In the genomic region with DNA sequence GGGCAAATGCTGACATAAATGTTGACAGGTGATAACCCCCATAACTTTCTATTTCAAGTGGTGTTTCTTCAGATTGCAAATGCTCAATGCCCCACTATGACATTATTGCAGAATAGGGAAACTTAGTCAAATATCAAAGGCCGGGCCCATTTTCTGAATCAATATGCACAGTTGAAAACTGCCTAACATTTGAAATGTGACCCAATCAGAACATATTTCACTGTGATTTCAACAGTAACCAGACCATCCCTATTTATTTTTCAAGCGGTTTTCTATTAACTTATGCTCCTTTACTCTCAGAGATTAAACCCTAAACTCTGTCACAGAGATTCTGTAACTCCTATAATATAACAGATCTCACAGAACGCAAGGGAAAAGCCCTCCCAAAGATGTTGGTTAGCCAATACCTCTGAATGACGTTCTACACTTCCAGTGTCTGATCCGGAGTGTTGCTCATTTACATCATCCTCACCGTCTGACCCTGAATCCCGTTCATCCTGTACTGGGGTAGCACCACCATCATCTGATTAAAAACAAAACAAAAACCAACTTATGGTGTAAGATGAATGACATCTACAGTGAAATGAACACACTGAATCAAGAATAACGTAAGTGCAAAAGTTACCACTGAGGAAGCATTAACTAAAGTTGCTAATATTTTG, we compare ENCODE assay signal across 18 cellular contexts. TPM values are rescaled to one million over a fixed set of nuclear protein-coding genes. Genes with fewer than 3 reads are reported as not detected.
A peak's percentile ranks its signal among the peaks of the same experiment; 100 is the strongest.
DNase-seq lines count a peak whose midpoint lies in the region; ATAC-seq and TF ChIP-seq lines count a peak whose summit lies in the region.
"Had no signal": no experiment of that assay in that cellular context is flagged by ENCODE, and none has a peak within 500 bp of the region (broad histone marks: within the 10 kb centered on the region; RNA-seq: fewer than 3 reads in every experiment).

No MANE protein-coding gene starts in this region.

- peaks cover 74% of the 10 kb centered on the region for H3K79me2 ChIP-seq in mammary epithelial cell (ENCODE audit: insufficient read depth, low read length)

- peaks cover 16% of the 10 kb centered on the region for H3K36me3 ChIP-seq in mammary epithelial cell (ENCODE audit: insufficient read depth, low read length)
- H3K36me3 ChIP-seq: breast epithelium had no signal

- no peak for ATAC-seq in HG02642 (IDR thresholded peaks at IDR 0.05; ENCODE audit: poor library complexity, unreplicated experiment)
- no peak for ATAC-seq in GM19467 (IDR thresholded peaks at IDR 0.05; ENCODE audit: unreplicated experiment)

- H3K4me3 Mint-ChIP-seq in MCF 10A (ENCODE audit: unreplicated experiment), result no peak overlapping the region
- peak overlapping the region; percentile 48 for H3K4me3 Mint-ChIP-seq in activated CD4-positive, alpha-beta memory T cell treated with anti-CD3 and anti-CD28 coated beads for 36 hours

- peaks cover 7% of the 10 kb centered on the region for H3K4me1 ChIP-seq in mammary epithelial cell (ENCODE audit: insufficient read depth, low read length)
- H3K4me1 ChIP-seq: breast epithelium had no signal

- no peak overlapping the region for H3K4me2 ChIP-seq in mammary epithelial cell (ENCODE audit: insufficient read depth, low read depth, low read length)

- no peak overlapping the region for H3K9ac ChIP-seq in mammary epithelial cell (ENCODE audit: insufficient read depth, low read length)

- peaks cover 42% of the 10 kb centered on the region for H3K36me3 Mint-ChIP-seq in MCF 10A (ENCODE audit: insufficient read depth, unreplicated experiment)
- H3K36me3 Mint-ChIP-seq in activated CD4-positive, alpha-beta memory T cell treated with anti-CD3 and anti-CD28 coated beads for 36 hours, result peaks cover 28% of the 10 kb centered on the region

- POLR2A ChIA-PET in MCF 10A (lab: Yijun Ruan, JAX), result interaction anchor here (0.7 to 1.2 kb wide), 2 partner anchors 14 to 229 kb away, joined by 3 to 4 read pairs; a partner anchor contains a TSS
- POLR2A ChIA-PET in activated CD4-positive, alpha-beta memory T cell treated with anti-CD3 and anti-CD28 coated beads for 36 hours (lab: Charles Lee), result interaction anchor here (0.5 kb wide), 1 partner anchor 330 kb away, joined by 3 read pairs; no protein-coding TSS in a partner anchor

- H3K4me3 ChIP-seq in mammary epithelial cell (replicated peaks in 1 of 3; ENCODE audit: insufficient read depth in 1 of 3, low read depth in 2 of 3, low read length in 3 of 3), result no peak overlapping the region
- H3K4me3 ChIP-seq: breast epithelium, lung had no signal

- H3K9me3 ChIP-seq in mammary epithelial cell (replicated peaks; ENCODE audit: insufficient read depth, low read length), result no peaks in the 10 kb centered on the region
- H3K9me3 ChIP-seq: breast epithelium had no signal

- DNase-seq in mammary epithelial cell (no peak), MCF 10A (ENCODE audit: unreplicated experiment) (no peak), iris pigment epithelial cell (ENCODE audit: low read depth) (peak; percentile 41), NCI-H1417 treated with DMSO at 0.1 percent for 48 hours (lab: John Stamatoyannopoulos, UW) (no peak), amygdala (lab: John Stamatoyannopoulos, UW) (no peak)
- DNase-seq in activated CD4-positive, alpha-beta memory T cell treated with anti-CD3 and anti-CD28 coated beads for 36 hours, result peak; percentile 32
- DNase-seq: activated CD4-positive, CD25-positive, alpha-beta regulatory T cell; DMS53; effector CD8-positive, alpha-beta T cell; HCEC 1CT; NCI-H1694; small intestine had no signal

- TF ChIP-seq CTCF in mammary epithelial cell (conservative IDR thresholded peaks at IDR 0.05 in 1 of 2, IDR thresholded peaks at IDR 0.05 in 1 of 2; ENCODE audit: extremely low read depth in 1 of 2, insufficient read depth in 1 of 2, low read depth in 1 of 2, low read length in 2 of 2), result no peak
- no peak for TF ChIP-seq CTCF in MCF 10A (IDR thresholded peaks at IDR 0.05; ENCODE audit: unreplicated experiment)

- H3K27me3 Mint-ChIP-seq in MCF 10A (ENCODE audit: insufficient read depth, unreplicated experiment), result no peaks in the 10 kb centered on the region
- H3K27me3 Mint-ChIP-seq in activated CD4-positive, alpha-beta memory T cell treated with anti-CD3 and anti-CD28 coated beads for 36 hours, result no peaks in the 10 kb centered on the region

- intact Hi-C loops in mammary epithelial cell (cut with micrococcal nuclease), result no loop called here
- intact Hi-C loops in MCF 10A (cut with micrococcal nuclease), result loop anchor here (10.0 kb wide), 1 partner anchor 291 kb away; a partner anchor contains a TSS
- intact Hi-C loops in activated CD4-positive, alpha-beta memory T cell treated with anti-CD3 and anti-CD28 coated beads for 36 hours (cut with micrococcal nuclease), result no loop called here

- BruUV-seq in mammary epithelial cell (replicated peaks; lab: Mats Ljungman, UMichigan) (TSS peak; percentile 1), MCF 10A (replicated peaks; lab: Mats Ljungman, UMichigan) (no TSS peak)

- WGBS in mammary epithelial cell (ENCODE audit: low coverage, missing lambda C conversion rate), result 80% methylated on average over 8 of the region's 8 CpGs

- no peaks in the 10 kb centered on the region for H3K9me3 Mint-ChIP-seq in MCF 10A (ENCODE audit: unreplicated experiment)
- no peaks in the 10 kb centered on the region for H3K9me3 Mint-ChIP-seq in activated CD4-positive, alpha-beta memory T cell treated with anti-CD3 and anti-CD28 coated beads for 36 hours

- dilution Hi-C loops in mammary epithelial cell (cut with HindIII; ENCODE audit: low sequenced_read_pairs), result no loop called here

- H3K27ac Mint-ChIP-seq in MCF 10A (ENCODE audit: low read depth, unreplicated experiment), result no peak overlapping the region
- peak overlapping the region; percentile 61 for H3K27ac Mint-ChIP-seq in activated CD4-positive, alpha-beta memory T cell treated with anti-CD3 and anti-CD28 coated beads for 36 hours

- H2AFZ ChIP-seq in mammary epithelial cell (ENCODE audit: low read depth, low read length), result no peak overlapping the region

- H3K27me3 ChIP-seq in mammary epithelial cell (ENCODE audit: insufficient read depth, low read length), result no peaks in the 10 kb centered on the region
- H3K27me3 ChIP-seq: breast epithelium had no signal

- no peak overlapping the region for H3K27ac ChIP-seq in mammary epithelial cell (ENCODE audit: insufficient read depth, low read depth, low read length)
- H3K27ac ChIP-seq: breast epithelium had no signal

- H4K20me1 ChIP-seq in mammary epithelial cell (ENCODE audit: insufficient read depth, low read length), result no peaks in the 10 kb centered on the region

- CTCF ChIA-PET in mammary epithelial cell (lab: Charles Lee; ENCODE audit: low non-redundant PET), result no interaction called here
- CTCF ChIA-PET in MCF 10A (lab: Yijun Ruan, JAX), result no interaction called here
- CTCF ChIA-PET in activated CD4-positive, alpha-beta memory T cell treated with anti-CD3 and anti-CD28 coated beads for 36 hours (lab: Charles Lee), result no interaction called here

- in situ Hi-C loops in mammary epithelial cell (cut with MboI; ENCODE audit: low sequenced_read_pairs in 2 of 2), result loop anchor here in 1 of 2 donors (10.0 kb wide), 1 partner anchor 121 kb away; a partner anchor contains a TSS

- peaks cover 17% of the 10 kb centered on the region for H3K4me1 Mint-ChIP-seq in MCF 10A (ENCODE audit: insufficient read depth, unreplicated experiment)
- peaks cover 45% of the 10 kb centered on the region for H3K4me1 Mint-ChIP-seq in activated CD4-positive, alpha-beta memory T cell treated with anti-CD3 and anti-CD28 coated beads for 36 hours (ENCODE audit: low read depth)

RNA-seq across cellular contexts. Expression of a gene that starts 2.9 kb away (rescaled TPM):
- 10 to 100 TPM; 24.7 to 52.5 TPM for total RNA-seq in mammary epithelial cell
- polyA plus RNA-seq in mammary epithelial cell, result 30.9 TPM
- polyA minus RNA-seq in mammary epithelial cell, result 74.0 TPM
- 56.8 and 57.0 TPM in 2 replicates for total RNA-seq in MCF 10A (2022)
- 10 to 100 TPM; 57.0 to 57.1 TPM for total RNA-seq in activated CD4-positive, alpha-beta memory T cell treated with anti-CD3 and anti-CD28 coated beads for 36 hours

RNA-seq across cellular contexts. Expression of a gene that starts 12.1 kb away (rescaled TPM):
- not detected for total RNA-seq in mammary epithelial cell
- not detected for polyA plus RNA-seq in mammary epithelial cell
- polyA minus RNA-seq in mammary epithelial cell, result not detected
- not detected in 2 replicates for total RNA-seq in MCF 10A (2022)
- total RNA-seq in activated CD4-positive, alpha-beta memory T cell treated with anti-CD3 and anti-CD28 coated beads for 36 hours, result under 1 TPM; 0.14 to 0.58 TPM
- total RNA-seq: NCI-H460, osteocyte had no signal

Comparison
In these comparisons a context has a peak if more than half of its experiments do, and no peak if none do; other contexts are left out.
1. DNase-seq: peak in activated CD4-positive, alpha-beta memory T cell treated with anti-CD3 and anti-CD28 coated beads for 36 hours (single experiment) and iris pigment epithelial cell (single experiment); none in mammary epithelial cell (single experiment), MCF 10A (single experiment), NCI-H1417 treated with DMSO at 0.1 percent for 48 hours (single experiment) and amygdala (0 of 56).